In the genomic region with DNA sequence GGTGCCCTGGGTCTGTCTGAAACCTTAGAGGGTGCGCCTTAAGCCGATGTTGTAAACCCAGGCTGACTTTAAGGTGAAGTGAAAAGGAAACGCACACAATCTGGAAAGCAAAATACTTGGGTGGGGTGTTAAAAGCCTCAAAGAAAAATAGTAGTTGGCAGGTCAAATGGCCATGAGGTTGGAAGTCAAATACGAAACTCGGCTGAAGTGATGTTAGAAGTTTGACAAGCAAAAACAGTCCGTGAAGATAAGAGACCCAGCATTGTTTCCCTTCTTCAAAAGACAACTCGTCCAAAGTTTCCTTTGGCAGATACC, we compare ENCODE assay signal across 8 cellular contexts. TPM values are rescaled to one million over a fixed set of nuclear protein-coding genes. Genes with fewer than 3 reads are reported as not detected.
DNase-seq lines count a peak whose midpoint lies in the region; ATAC-seq, FAIRE-seq and TF ChIP-seq lines count a peak whose summit lies in the region.

No MANE protein-coding gene starts in this region.

- TF ChIP-seq CTCF in Peyer's patch (IDR thresholded peaks at IDR 0.05): no peak
- TF ChIP-seq CTCF in epithelial cell of proximal tubule (conservative IDR thresholded peaks at IDR 0.05; ENCODE audit: low read depth, low read length): no peak
- no peak for TF ChIP-seq CTCF in ovary (IDR thresholded peaks at IDR 0.05)

- peaks cover 37 to 46% (median 40%) of the 10 kb centered on the region in 3 donors for H3K4me1 Mint-ChIP-seq in CD8-positive, alpha-beta memory T cell

- no peaks in the 10 kb centered on the region for H3K27me3 Mint-ChIP-seq in CD8-positive, alpha-beta memory T cell

- no peaks in the 10 kb centered on the region for H3K36me3 ChIP-seq in CD8-positive, alpha-beta memory T cell (ENCODE audit: insufficient read depth, low read length)
- H3K36me3 ChIP-seq in Peyer's patch (no peaks in the 10 kb centered on the region), ovary (no peaks in the 10 kb centered on the region)

- DNase-seq in CD8-positive, alpha-beta memory T cell: no peak
- DNase-seq in Peyer's patch: no peak
- DNase-seq in epithelial cell of proximal tubule (ENCODE audit: low read depth): no peak
- no peak for DNase-seq in ovary
- DNase-seq in urothelium cell line (ENCODE audit: low spot score): no peak

- peaks cover 26% of the 10 kb centered on the region for H3K4me1 ChIP-seq in CD8-positive, alpha-beta memory T cell (ENCODE audit: insufficient read depth, low read length)
- H3K4me1 ChIP-seq in Peyer's patch: no peaks in the 10 kb centered on the region
- no peaks in the 10 kb centered on the region for H3K4me1 ChIP-seq in ovary (ENCODE audit: insufficient read depth)

- H3K4me3 ChIP-seq in CD8-positive, alpha-beta memory T cell (ENCODE audit: low read length): peak overlapping the region; percentile 74
- peak overlapping the region; percentile 70 to 91 (median 81) for H3K4me3 ChIP-seq in Peyer's patch
- peak overlapping the region; percentile 71 for H3K4me3 ChIP-seq in epithelial cell of proximal tubule (ENCODE audit: low read depth, low read length)
- peak overlapping the region; percentile 96 for H3K4me3 ChIP-seq in ovary

- POLR2A ChIA-PET in CD8-positive, alpha-beta memory T cell (lab: Charles Lee): interaction anchor here (1.1 to 2.6 kb wide), 6 partner anchors 11 to 74 kb away, joined by 3 to 12 read pairs (median 6); no protein-coding TSS in a partner anchor

- intact Hi-C loops in ovary (cut with DNase I): loop anchor here in 2 of 4 donors (5.0 to 10.0 kb wide), 2 partner anchors 152 to 256 kb away; no protein-coding TSS in a partner anchor

- no peak for ATAC-seq in GM21390 (IDR thresholded peaks at IDR 0.05; ENCODE audit: unreplicated experiment)
- ATAC-seq in GM19463 (IDR thresholded peaks at IDR 0.05; ENCODE audit: unreplicated experiment): no peak
- no peak for ATAC-seq in GM21381 (IDR thresholded peaks at IDR 0.05; ENCODE audit: unreplicated experiment)

- FAIRE-seq in urothelium cell line (lab: Jason Lieb, UNC): no peak

- no peaks in the 10 kb centered on the region for H3K9me3 ChIP-seq in CD8-positive, alpha-beta memory T cell (ENCODE audit: low read length)
- H3K9me3 ChIP-seq in Peyer's patch (no peaks in the 10 kb centered on the region), ovary (no peaks in the 10 kb centered on the region)

- H3K27ac Mint-ChIP-seq in CD8-positive, alpha-beta memory T cell: peak overlapping the region; percentile 82 to 98 (median 89)

- H3K4me3 Mint-ChIP-seq in CD8-positive, alpha-beta memory T cell: peak overlapping the region; percentile 79 to 95 (median 90)

- TF ChIP-seq POLR2A in Peyer's patch (IDR thresholded peaks at IDR 0.05): no peak
- no peak for TF ChIP-seq POLR2A in ovary (IDR thresholded peaks at IDR 0.05)

- H3K27ac ChIP-seq in CD8-positive, alpha-beta memory T cell (ENCODE audit: low read depth, low read length): peak overlapping the region; percentile 58
- H3K27ac ChIP-seq in Peyer's patch: peak overlapping the region; percentile 80 to 94 (median 90)
- H3K27ac ChIP-seq in ovary: peak overlapping the region; percentile 73 to 74

- TF ChIP-seq EP300 in ovary (IDR thresholded peaks at IDR 0.05): no peak

- peaks cover 0 to 25% (median 4%) of the 10 kb centered on the region in 3 donors for H3K36me3 Mint-ChIP-seq in CD8-positive, alpha-beta memory T cell

- 11 to 19% (median 13%) methylated on average over 6 to 7 of the region's 7 CpGs for WGBS in ovary, 3 donors

- no peaks in the 10 kb centered on the region for H3K27me3 ChIP-seq in CD8-positive, alpha-beta memory T cell (ENCODE audit: insufficient read depth, low read length, poor library complexity, severe bottlenecking)
- no peaks in the 10 kb centered on the region for H3K27me3 ChIP-seq in Peyer's patch
- H3K27me3 ChIP-seq in ovary: no peaks in the 10 kb centered on the region

- H3K9me3 Mint-ChIP-seq in CD8-positive, alpha-beta memory T cell: no peaks in the 10 kb centered on the region

- CTCF ChIA-PET in CD8-positive, alpha-beta memory T cell (lab: Charles Lee): interaction anchor here (0.6 to 1.6 kb wide), 6 partner anchors 9 to 277 kb away, joined by 3 to 11 read pairs (median 4); no protein-coding TSS in a partner anchor

RNA-seq across cellular contexts. Expression of a gene that starts 1.4 kb away (rescaled TPM):
- 10 to 100 TPM; 37.1 to 39.1 TPM for total RNA-seq in CD8-positive, alpha-beta memory T cell
- 141 TPM for polyA plus RNA-seq in CD8-positive, alpha-beta memory T cell
- 1 to 10 TPM; 7.0 to 9.5 (median 7.6) TPM for total RNA-seq in Peyer's patch
- 30.0 and 40.9 TPM in 2 replicates for total RNA-seq in epithelial cell of proximal tubule
- total RNA-seq in ovary: 10 to 100 TPM; 12.0 to 82.7 (median 22.3) TPM
- 10 to 100 TPM; 27.6 to 40.3 TPM for polyA plus RNA-seq in ovary
